Comparison of ENCODE assay signal across 13 cellular contexts in genomic region chr10:78959901-78960300, GRCh38.
"Had no signal": no experiment of that assay in that cellular context is flagged by ENCODE, and none has a peak within 500 bp of the region (broad histone marks: within the 10 kb centered on the region; RNA-seq: fewer than 3 reads in every experiment).

No MANE protein-coding gene starts in this region.

- H3K4me1 ChIP-seq: right lobe of liver had no signal

- H3K27ac ChIP-seq: psoas muscle, right lobe of liver, testis had no signal

- H3K27me3 ChIP-seq: left lung, right lobe of liver, testis had no signal

- H3K36me3 ChIP-seq: left lung, right lobe of liver had no signal

- ATAC-seq: natural killer cell treated with Interleukin-12 subunit alpha and Interleukin-12 subunit beta and Interleukin-15 and Interleukin-18, amount 100 ng/mL, for 72 hours had no signal

- H3K4me1 Mint-ChIP-seq: activated naive CD8-positive, alpha-beta T cell treated with anti-CD3 and anti-CD28 coated beads for 36 hours; memory B cell had no signal

- H3K27ac Mint-ChIP-seq: activated naive CD8-positive, alpha-beta T cell treated with anti-CD3 and anti-CD28 coated beads for 36 hours; activated T-helper 1 cell treated with anti-CD3 and anti-CD28 coated beads, Interleukin-12 subunit alpha, Interleukin-12 subunit beta, Interleukin-2, Interleukin-4 antibody, amounts not matched to agents 30 ng/mL and 10 ng/mL and 1 ng/mL, durations not matched to agents 14 hours and 24 hours and 36 hours; memory B cell; natural killer cell treated with Interleukin-12 subunit alpha and Interleukin-12 subunit beta and Interleukin-15 and Interleukin-18, amount 100 ng/mL, for 72 hours; stimulated activated naive CD8-positive, alpha-beta T cell treated with anti-CD3 and anti-CD28 coated beads, Interleukin-15, Interleukin-2, amounts not matched to agents 100 ng/mL and 50 ng/mL, for 24 hours had no signal

- DNase-seq: activated CD4-positive, alpha-beta T cell treated with anti-CD3 and anti-CD28 coated beads, Interleukin-2, amount 50 U/mL, for 1 hour; activated CD4-positive, CD25-positive, alpha-beta regulatory T cell; activated naive CD8-positive, alpha-beta T cell treated with anti-CD3 and anti-CD28 coated beads for 36 hours; effector memory CD4-positive, alpha-beta T cell; kidney had no signal

- H3K4me3 Mint-ChIP-seq: activated naive CD8-positive, alpha-beta T cell treated with anti-CD3 and anti-CD28 coated beads for 36 hours; activated T-helper 1 cell treated with anti-CD3 and anti-CD28 coated beads, Interleukin-12 subunit alpha, Interleukin-12 subunit beta, Interleukin-2, Interleukin-4 antibody, amounts not matched to agents 30 ng/mL and 10 ng/mL and 1 ng/mL, durations not matched to agents 14 hours and 24 hours and 36 hours; memory B cell; natural killer cell treated with Interleukin-12 subunit alpha and Interleukin-12 subunit beta and Interleukin-15 and Interleukin-18, amount 100 ng/mL, for 72 hours; stimulated activated naive CD8-positive, alpha-beta T cell treated with anti-CD3 and anti-CD28 coated beads, Interleukin-15, Interleukin-2, amounts not matched to agents 100 ng/mL and 50 ng/mL, for 24 hours had no signal

- H3K4me3 ChIP-seq: left lung, psoas muscle, right lobe of liver, testis had no signal

- H3K27me3 Mint-ChIP-seq: activated naive CD8-positive, alpha-beta T cell treated with anti-CD3 and anti-CD28 coated beads for 36 hours had no signal

- H3K9me3 Mint-ChIP-seq: activated naive CD8-positive, alpha-beta T cell treated with anti-CD3 and anti-CD28 coated beads for 36 hours; activated T-helper 1 cell treated with anti-CD3 and anti-CD28 coated beads, Interleukin-12 subunit alpha, Interleukin-12 subunit beta, Interleukin-2, Interleukin-4 antibody, amounts not matched to agents 30 ng/mL and 10 ng/mL and 1 ng/mL, durations not matched to agents 14 hours and 24 hours and 36 hours; memory B cell; natural killer cell treated with Interleukin-12 subunit alpha and Interleukin-12 subunit beta and Interleukin-15 and Interleukin-18, amount 100 ng/mL, for 72 hours; stimulated activated naive CD8-positive, alpha-beta T cell treated with anti-CD3 and anti-CD28 coated beads, Interleukin-15, Interleukin-2, amounts not matched to agents 100 ng/mL and 50 ng/mL, for 24 hours had no signal

- H3K9me3 ChIP-seq: left lung, psoas muscle, right lobe of liver, testis had no signal

- H3K36me3 Mint-ChIP-seq: activated naive CD8-positive, alpha-beta T cell treated with anti-CD3 and anti-CD28 coated beads for 36 hours; memory B cell; natural killer cell treated with Interleukin-12 subunit alpha and Interleukin-12 subunit beta and Interleukin-15 and Interleukin-18, amount 100 ng/mL, for 72 hours had no signal
